ENCODE assay signal across 8 cellular contexts in the genomic region with DNA sequence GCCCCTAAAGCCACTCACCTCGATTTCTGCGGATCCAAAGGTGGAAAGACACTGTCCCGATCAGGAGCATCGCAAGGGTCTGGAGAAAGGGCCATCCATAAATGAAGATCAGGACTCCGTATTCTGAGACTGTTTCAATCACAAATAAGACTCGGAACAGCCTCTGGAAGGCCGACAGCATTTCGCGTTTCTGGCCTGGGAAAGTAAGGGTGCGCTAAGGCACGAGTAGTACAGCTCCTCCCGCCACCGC. TPM values are rescaled to one million over a fixed set of nuclear protein-coding genes. Genes with fewer than 3 reads are reported as not detected.
DNase-seq lines count a peak whose midpoint lies in the region; ATAC-seq, FAIRE-seq and TF ChIP-seq lines count a peak whose summit lies in the region.

No MANE protein-coding gene starts in this region.

- FAIRE-seq in bronchial epithelial cell (lab: Jason Lieb, UNC): no peak

- ATAC-seq in HG03575 (IDR thresholded peaks at IDR 0.05; ENCODE audit: extremely low read depth, insufficient number of reproducible peaks, low FRiP score, unreplicated experiment) (peak; percentile 22), mucosa of descending colon (peak; percentile 74), HG02973 (IDR thresholded peaks at IDR 0.05; ENCODE audit: unreplicated experiment) (no peak)

- H3K4me1 ChIP-seq in mucosa of descending colon (ENCODE audit: low read depth): peaks cover 6% of the 10 kb centered on the region

- DNase-seq in bronchial epithelial cell (ENCODE audit: low read depth) (peak; percentile 22), mucosa of descending colon (no peak), NCI-H128 (lab: John Stamatoyannopoulos, UW; ENCODE audit: unreplicated experiment) (no peak), OCI-M1 (lab: John Stamatoyannopoulos, UW) (no peak)
- no peak for DNase-seq in activated CD8-positive, alpha-beta memory T cell treated with anti-CD3 and anti-CD28 coated beads, Interleukin-2, amount 50 U/mL, for 4 hours

- H3K4me3 ChIP-seq in GM08714 (ENCODE audit: low read length) (peak overlapping the region; percentile 51), bronchial epithelial cell (ENCODE audit: low read depth, low read length) (peak overlapping the region; percentile 80), mucosa of descending colon (no peak overlapping the region)

- H3K27me3 ChIP-seq in bronchial epithelial cell (ENCODE audit: control insufficient read depth, insufficient read depth, low read length): no peaks in the 10 kb centered on the region

- no peaks in the 10 kb centered on the region for H3K9me3 ChIP-seq in mucosa of descending colon

- intact Hi-C loops in mucosa of descending colon (cut with DNase I, micrococcal nuclease): no loop called here

- H3K36me3 ChIP-seq in bronchial epithelial cell (ENCODE audit: control insufficient read depth, insufficient read depth, low read length): no peaks in the 10 kb centered on the region
- H3K36me3 ChIP-seq in mucosa of descending colon (ENCODE audit: low read depth): no peaks in the 10 kb centered on the region

- TF ChIP-seq CTCF in bronchial epithelial cell (IDR thresholded peaks at IDR 0.05; ENCODE audit: insufficient read depth, low read length, severe bottlenecking) (no peak), mucosa of descending colon (IDR thresholded peaks at IDR 0.05) (no peak)

RNA-seq across cellular contexts. Expression of gene DPPA5, which starts 44.6 kb away (rescaled TPM):
- total RNA-seq in bronchial epithelial cell (not detected in 2 replicates), mucosa of descending colon (not detected)

RNA-seq across cellular contexts. Expression of gene KHDC1, which starts 46.5 kb away (rescaled TPM):
- 1.3 and 1.7 TPM in 2 replicates for total RNA-seq in bronchial epithelial cell
- 1 to 10 TPM in 1 of 3 donors, under 1 TPM in 2; 0.75 to 1.7 (median 0.84) TPM for total RNA-seq in mucosa of descending colon

RNA-seq across cellular contexts. Expression of gene KHDC3L, which starts 53.0 kb away (rescaled TPM):
- total RNA-seq in bronchial epithelial cell (not detected in 2 replicates), mucosa of descending colon (not detected)
